21 cellular contexts compared by ENCODE assay signal in the genomic region with DNA sequence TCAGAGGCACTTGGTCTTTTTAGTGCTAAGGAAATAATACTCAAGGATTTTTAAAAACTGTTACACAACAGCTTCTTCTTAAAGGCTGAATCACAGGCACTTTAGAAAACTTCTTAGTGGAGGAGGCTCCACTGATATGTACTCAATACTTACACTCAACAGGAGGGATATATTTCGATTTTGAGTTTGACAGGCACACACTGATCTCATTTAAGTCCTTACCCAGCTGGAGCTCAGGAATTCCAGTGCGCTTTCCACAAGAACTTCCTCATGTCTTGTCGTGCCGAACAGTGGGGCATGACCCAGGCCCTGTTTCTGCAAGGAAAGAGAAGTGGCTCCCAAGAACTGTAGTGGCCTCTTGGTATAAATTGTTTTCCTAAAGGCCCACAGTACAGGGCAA.
DNase-seq lines count a peak whose midpoint lies in the region; ATAC-seq and TF ChIP-seq lines count a peak whose summit lies in the region.
"Had no signal": no experiment of that assay in that cellular context is flagged by ENCODE, and none has a peak within 500 bp of the region (broad histone marks: within the 10 kb centered on the region; RNA-seq: fewer than 3 reads in every experiment).

No MANE protein-coding gene starts in this region.

- H3K4me3 ChIP-seq in left lung (no peak overlapping the region), tibial nerve (no peak overlapping the region)
- H3K4me3 ChIP-seq: BLaER1, K562, pancreas, Peyer's patch, sigmoid colon had no signal

- WGBS in tibial nerve, 2 donors, result 35 to 54% methylated on average over 4 of the region's 4 CpGs

- H3K27ac ChIP-seq in left lung, result peak overlapping the region; percentile 34 to 70
- peak overlapping the region; percentile 33 to 83 (median 62) for H3K27ac ChIP-seq in tibial nerve
- H3K27ac ChIP-seq: BLaER1, pancreas, Peyer's patch had no signal

- H3K27me3 ChIP-seq in left lung (no peaks in the 10 kb centered on the region), tibial nerve (no peaks in the 10 kb centered on the region)
- H3K27me3 ChIP-seq: BLaER1, pancreas, Peyer's patch, sigmoid colon had no signal

- peaks cover 54% of the 10 kb centered on the region for H3K4me1 Mint-ChIP-seq in brain
- H3K4me1 Mint-ChIP-seq in activated CD4-positive, alpha-beta T cell treated with anti-CD3 and anti-CD28 coated beads for 36 hours, result peaks cover 20% of the 10 kb centered on the region

- TF ChIP-seq EP300 in tibial nerve (IDR thresholded peaks at IDR 0.05), result no peak

- intact Hi-C loops in left lung (cut with DNase I), result no loop called here
- intact Hi-C loops in activated CD4-positive, alpha-beta T cell treated with anti-CD3 and anti-CD28 coated beads for 36 hours (cut with DNase I, micrococcal nuclease), result no loop called here

- peaks cover 18 to 26% of the 10 kb centered on the region in 2 donors for H3K4me1 ChIP-seq in left lung
- peaks cover 0 to 62% (median 35%) of the 10 kb centered on the region in 4 donors for H3K4me1 ChIP-seq in tibial nerve
- H3K4me1 ChIP-seq: BLaER1, Peyer's patch had no signal

- H3K36me3 ChIP-seq in left lung (peaks cover 0 to 1% of the 10 kb centered on the region in 2 donors), tibial nerve (no peaks in the 10 kb centered on the region)
- H3K36me3 ChIP-seq: pancreas, Peyer's patch, sigmoid colon had no signal

- H3K9me3 Mint-ChIP-seq in brain, result peaks cover 0 to 7% (median 0%) of the 10 kb centered on the region in 5 experiments
- no peaks in the 10 kb centered on the region for H3K9me3 Mint-ChIP-seq in activated CD4-positive, alpha-beta T cell treated with anti-CD3 and anti-CD28 coated beads for 36 hours (ENCODE audit: low read depth)
- H3K9me3 Mint-ChIP-seq: activated naive CD8-positive, alpha-beta T cell treated with anti-CD3 and anti-CD28 coated beads, Interleukin-2, amount 50 U/mL, for 24 hours; activated T-helper 1 cell treated with anti-CD3 and anti-CD28 coated beads, Interleukin-12 subunit alpha, Interleukin-12 subunit beta, Interleukin-2, Interleukin-4 antibody, amounts not matched to agents 30 ng/mL and 10 ng/mL and 1 ng/mL, durations not matched to agents 14 hours and 24 hours and 36 hours had no signal

- no peak for TF ChIP-seq CTCF in brain (conservative IDR thresholded peaks at IDR 0.05)
- TF ChIP-seq CTCF in left lung (IDR thresholded peaks at IDR 0.05), result no peak
- TF ChIP-seq CTCF in tibial nerve (IDR thresholded peaks at IDR 0.05), result no peak

- H3K27ac Mint-ChIP-seq in brain, result peak overlapping the region in 3 of 5 experiments; percentile 49 to 78 (median 71)
- no peak overlapping the region for H3K27ac Mint-ChIP-seq in activated CD4-positive, alpha-beta T cell treated with anti-CD3 and anti-CD28 coated beads for 36 hours
- H3K27ac Mint-ChIP-seq: activated naive CD8-positive, alpha-beta T cell treated with anti-CD3 and anti-CD28 coated beads, Interleukin-2, amount 50 U/mL, for 24 hours; activated T-helper 1 cell treated with anti-CD3 and anti-CD28 coated beads, Interleukin-12 subunit alpha, Interleukin-12 subunit beta, Interleukin-2, Interleukin-4 antibody, amounts not matched to agents 30 ng/mL and 10 ng/mL and 1 ng/mL, durations not matched to agents 14 hours and 24 hours and 36 hours had no signal

- POLR2A ChIA-PET in activated CD4-positive, alpha-beta T cell treated with anti-CD3 and anti-CD28 coated beads for 36 hours (lab: Charles Lee), result no interaction called here

- no peaks in the 10 kb centered on the region for H3K9me3 ChIP-seq in left lung
- H3K9me3 ChIP-seq in tibial nerve, result no peaks in the 10 kb centered on the region
- H3K9me3 ChIP-seq: BLaER1, pancreas, Peyer's patch, sigmoid colon, SK-N-SH had no signal

- H3K4me3 Mint-ChIP-seq in brain, result no peak overlapping the region
- no peak overlapping the region for H3K4me3 Mint-ChIP-seq in activated CD4-positive, alpha-beta T cell treated with anti-CD3 and anti-CD28 coated beads for 36 hours
- H3K4me3 Mint-ChIP-seq: activated naive CD8-positive, alpha-beta T cell treated with anti-CD3 and anti-CD28 coated beads, Interleukin-2, amount 50 U/mL, for 24 hours; activated T-helper 1 cell treated with anti-CD3 and anti-CD28 coated beads, Interleukin-12 subunit alpha, Interleukin-12 subunit beta, Interleukin-2, Interleukin-4 antibody, amounts not matched to agents 30 ng/mL and 10 ng/mL and 1 ng/mL, durations not matched to agents 14 hours and 24 hours and 36 hours had no signal

- DNase-seq in NOMO-1 (lab: John Stamatoyannopoulos, UW; ENCODE audit: unreplicated experiment in 2 of 2) (peak; percentile 15 to 61), NOMO-1 treated with dmso at 0.1 percent for 144 hours (lab: John Stamatoyannopoulos, UW; ENCODE audit: unreplicated experiment) (no peak), left lung (no peak), tibial nerve (ENCODE audit: low spot score in 2 of 2) (no peak), NCI-H2171 treated with DMSO at 0.1 percent for 48 hours (lab: John Stamatoyannopoulos, UW) (no peak), activated gamma-delta T cell treated with Interleukin-2 at 50 U/mL for 16 hours (no peak)
- no peak for DNase-seq in activated CD4-positive, alpha-beta T cell treated with anti-CD3 and anti-CD28 coated beads for 36 hours
- DNase-seq: 8988T; activated naive CD8-positive, alpha-beta T cell treated with anti-CD3 and anti-CD28 coated beads, Interleukin-2, amount 50 U/mL, for 24 hours; cerebellar nuclear complex; NCI-H1092 treated with DMSO at 0.1 percent for 48 hours; NCI-H526 treated with DMSO at 0.1 percent for 48 hours; pancreas; Peyer's patch; sigmoid colon; SK-N-SH; stimulated activated CD4-positive, alpha-beta T cell treated with anti-CD3 and anti-CD28 coated beads, Interleukin-4, amount 100 ng/mL, for 24 hours had no signal

- TF ChIP-seq POLR2A in tibial nerve (IDR thresholded peaks at IDR 0.05), result no peak

- no peaks in the 10 kb centered on the region for H3K36me3 Mint-ChIP-seq in brain
- H3K36me3 Mint-ChIP-seq in activated CD4-positive, alpha-beta T cell treated with anti-CD3 and anti-CD28 coated beads for 36 hours (ENCODE audit: low read depth), result peaks cover 2% of the 10 kb centered on the region

- ATAC-seq in left lung, result peak; percentile 83
- ATAC-seq in activated CD4-positive, alpha-beta T cell treated with anti-CD3 and anti-CD28 coated beads for 36 hours, result no peak
- ATAC-seq: activated naive CD8-positive, alpha-beta T cell treated with anti-CD3 and anti-CD28 coated beads, Interleukin-2, amount 50 U/mL, for 24 hours; K562 had no signal

- CTCF ChIA-PET in activated CD4-positive, alpha-beta T cell treated with anti-CD3 and anti-CD28 coated beads for 36 hours (lab: Charles Lee), result interaction anchor here (0.9 to 1.8 kb wide), 3 partner anchors 12 to 101 kb away, joined by 3 to 5 read pairs (median 5); no protein-coding TSS in a partner anchor

- no peaks in the 10 kb centered on the region for H3K27me3 Mint-ChIP-seq in brain
- no peaks in the 10 kb centered on the region for H3K27me3 Mint-ChIP-seq in activated CD4-positive, alpha-beta T cell treated with anti-CD3 and anti-CD28 coated beads for 36 hours
- H3K27me3 Mint-ChIP-seq: activated naive CD8-positive, alpha-beta T cell treated with anti-CD3 and anti-CD28 coated beads, Interleukin-2, amount 50 U/mL, for 24 hours had no signal

Comparison
In these comparisons a context has a peak if more than half of its experiments do, and no peak if none do; other contexts are left out.
1. DNase-seq: peak in NOMO-1 (2 of 2); none in NOMO-1 treated with dmso at 0.1 percent for 144 hours (single experiment), left lung (0 of 2), tibial nerve (0 of 2), NCI-H2171 treated with DMSO at 0.1 percent for 48 hours (single experiment), activated gamma-delta T cell treated with Interleukin-2 at 50 U/mL for 16 hours (single experiment) and activated CD4-positive, alpha-beta T cell treated with anti-CD3 and anti-CD28 coated beads for 36 hours (single experiment).